ENCODE assay signal across 15 cellular contexts in genomic region chr10:69508738-69509340, GRCh38.
"Had no signal": no experiment of that assay in that cellular context is flagged by ENCODE, and none has a peak within 500 bp of the region (broad histone marks: within the 10 kb centered on the region; RNA-seq: fewer than 3 reads in every experiment).

No MANE protein-coding gene starts in this region.

- ATAC-seq: body of pancreas, foreskin keratinocyte, right cardiac atrium had no signal

- H3K36me3 Mint-ChIP-seq: memory B cell, naive B cell had no signal

- H3K27ac Mint-ChIP-seq: activated B cell treated with CpG ODN at 0.5 μM for 24 hours; activated CD8-positive, alpha-beta T cell treated with anti-CD3 and anti-CD28 coated beads for 36 hours; memory B cell; stimulated activated naive CD8-positive, alpha-beta T cell treated with anti-CD3 and anti-CD28 coated beads, Interleukin-15, Interleukin-2, amounts not matched to agents 100 ng/mL and 50 ng/mL, for 24 hours had no signal

- H3K27me3 Mint-ChIP-seq: stimulated activated naive CD8-positive, alpha-beta T cell treated with anti-CD3 and anti-CD28 coated beads, Interleukin-15, Interleukin-2, amounts not matched to agents 100 ng/mL and 50 ng/mL, for 24 hours had no signal

- H3K9me3 Mint-ChIP-seq: activated B cell treated with CpG ODN at 0.5 μM for 24 hours; activated CD8-positive, alpha-beta T cell treated with anti-CD3 and anti-CD28 coated beads for 36 hours; memory B cell; naive B cell; neural crest cell; stimulated activated naive CD8-positive, alpha-beta T cell treated with anti-CD3 and anti-CD28 coated beads, Interleukin-15, Interleukin-2, amounts not matched to agents 100 ng/mL and 50 ng/mL, for 24 hours had no signal

- DNase-seq: activated B cell treated with CpG ODN at 0.5 μM for 24 hours; activated CD4-positive, alpha-beta T cell treated with anti-CD3 and anti-CD28 coated beads for 4 hours; activated CD8-positive, alpha-beta T cell treated with anti-CD3 and anti-CD28 coated beads for 36 hours; activated naive CD4-positive, alpha-beta T cell treated with Interleukin-2 at 50 U/mL for 16 hours; body of pancreas; caudate nucleus; foreskin keratinocyte; kidney glomerular epithelial cell; naive B cell; stimulated activated CD4-positive, alpha-beta T cell treated with anti-CD3 and anti-CD28 coated beads, Interleukin-2, amount 100 ng/mL, for 48 hours; T-helper 9 cell had no signal

- H3K4me3 Mint-ChIP-seq: activated B cell treated with CpG ODN at 0.5 μM for 24 hours; memory B cell; neural crest cell; stimulated activated naive CD8-positive, alpha-beta T cell treated with anti-CD3 and anti-CD28 coated beads, Interleukin-15, Interleukin-2, amounts not matched to agents 100 ng/mL and 50 ng/mL, for 24 hours had no signal
